ENCODE assay signal across 8 cellular contexts in the genomic region with DNA sequence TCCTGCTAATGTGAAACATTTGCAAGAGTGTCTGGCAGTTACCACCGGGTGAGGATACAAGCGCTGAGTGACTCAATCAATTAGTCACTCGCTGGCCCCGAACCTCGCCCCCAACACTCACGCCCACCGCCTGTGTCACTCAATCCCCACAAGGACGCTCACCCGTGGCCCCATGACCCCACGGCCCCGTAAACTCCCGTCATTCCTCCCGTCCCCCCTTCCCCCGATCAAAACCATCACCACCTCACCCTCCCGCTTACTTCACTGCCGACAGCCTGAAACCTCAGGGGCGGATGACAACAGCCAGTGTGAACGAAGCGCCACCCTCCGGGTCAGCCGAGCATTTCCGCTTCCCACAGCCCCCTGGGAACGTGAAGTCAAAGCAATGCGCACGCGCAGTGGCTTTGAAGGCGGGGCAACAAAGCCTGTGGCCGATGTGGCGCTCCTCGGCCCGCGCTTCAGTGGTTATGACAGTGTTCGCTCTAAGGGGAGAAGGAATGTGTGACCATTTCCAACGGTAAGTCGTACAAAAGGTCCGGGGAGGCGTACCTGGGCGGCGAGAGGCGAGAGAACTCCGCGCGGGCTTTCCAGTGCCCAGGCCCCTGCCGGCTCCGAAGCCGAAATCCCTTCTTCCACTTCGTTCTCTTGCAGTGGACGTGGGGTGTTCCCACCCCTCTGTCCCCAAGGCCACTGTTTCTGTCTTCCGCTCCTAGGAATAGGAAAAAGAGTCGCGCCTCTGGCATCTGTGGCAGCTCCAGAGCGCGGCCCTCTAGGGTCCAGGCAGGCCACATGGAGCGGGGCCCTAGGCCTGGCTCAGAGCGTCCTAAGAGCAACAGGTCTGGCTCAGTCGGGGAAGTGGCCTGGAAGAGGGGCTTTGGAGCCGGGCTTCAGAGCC. TPM values are rescaled to one million over a fixed set of nuclear protein-coding genes. Genes with fewer than 3 reads are reported as not detected.
DNase-seq lines count a peak whose midpoint lies in the region; TF ChIP-seq lines count a peak whose summit lies in the region.

ZNF674 (minus strand) TSS at position 311 of the 895 bp plus-strand sequence. CDS start 3,334 bp downstream, outside the sequence.

- peak within 1 kb of the TSS; percentile 87 for H3K27ac ChIP-seq in RWPE1
- peak within 1 kb of the TSS; percentile 28 to 88 (median 84) for H3K27ac ChIP-seq in stomach

- H3K4me1 ChIP-seq in ES-I3 (ENCODE audit: insufficient read depth, low read length) (peaks cover 16% of the 10 kb centered on the region), stomach (peaks cover 0 to 28% (median 11%) of the 10 kb centered on the region in 4 donors)

- WGBS in stomach, 5 donors = 0 to 36% (median 4%) methylated on average over 22 to 57 of the region's 57 CpGs

- H3K36me3 ChIP-seq in ES-I3 (ENCODE audit: insufficient read depth, low read length) (0 out of 2 replicates have a peak, but pooled peaks cover 3% of the 10 kb centered on the region), stomach (peaks cover 0 to 14% (median 0%) of the 10 kb centered on the region in 4 donors)

- peak within 1 kb of the TSS; percentile 79 to 86 for H3K4me3 ChIP-seq in foreskin fibroblast (ENCODE audit: low read depth in 1 of 2, low read length in 2 of 2)
- H3K4me3 ChIP-seq in stomach = peak within 1 kb of the TSS; percentile 65 to 75 (median 68)

- POLR2A ChIA-PET in RWPE1 (lab: Yijun Ruan, JAX; ENCODE audit: low non-redundant PET) = no interaction called here

- intact Hi-C loops in stomach (cut with DNase I; ENCODE audit: low total_unique reads) = no loop called here

- no peaks in the 10 kb centered on the region for H3K9me3 Mint-ChIP-seq in neural crest cell

- no peaks in the 10 kb centered on the region for H3K27me3 Mint-ChIP-seq in neural crest cell (ENCODE audit: low read depth)

- CTCF ChIA-PET in RWPE1 (lab: Yijun Ruan, JAX) = interaction anchor here (0.6 kb wide), 1 partner anchor 252 kb away, joined by 3 read pairs; no protein-coding TSS in a partner anchor

- TF ChIP-seq EP300 in stomach (IDR thresholded peaks at IDR 0.05) = no peak

- H3K27ac Mint-ChIP-seq in neural crest cell (ENCODE audit: unreplicated experiment) = peak within 1 kb of the TSS; percentile 98

- peak within 1 kb of the TSS; percentile 99 for H3K4me3 Mint-ChIP-seq in neural crest cell

- H3K27me3 ChIP-seq in stomach = no peaks in the 10 kb centered on the region

- peak; percentile 31; the same call in 1 of the 2 replicates for TF ChIP-seq CTCF in LNCAP (IDR thresholded peaks at IDR 0.05)
- TF ChIP-seq CTCF in RWPE1 (conservative IDR thresholded peaks at IDR 0.05; ENCODE audit: low read depth) = peak; percentile 24
- peak; percentile 22 for TF ChIP-seq CTCF in foreskin fibroblast (IDR thresholded peaks at IDR 0.05; ENCODE audit: low read depth, low read length)
- peak; percentile 42 for TF ChIP-seq CTCF in neural crest cell (conservative IDR thresholded peaks at IDR 0.05)
- peak in 5 of 7 experiments; percentile 15 to 49 (median 21) for TF ChIP-seq CTCF in stomach (IDR thresholded peaks at IDR 0.05)

- peaks cover 17% of the 10 kb centered on the region for H3K36me3 Mint-ChIP-seq in neural crest cell (ENCODE audit: low read depth)

- H3K9me3 ChIP-seq in ES-I3 (ENCODE audit: control insufficient read depth, insufficient read depth, low read length) = peaks cover 6% of the 10 kb centered on the region
- H3K9me3 ChIP-seq in stomach = no peaks in the 10 kb centered on the region

- H3K4me1 Mint-ChIP-seq in neural crest cell = peaks cover 24% of the 10 kb centered on the region

- DNase-seq in H4 (ENCODE audit: low spot score) = peak; percentile 89
- peak; percentile 83 for DNase-seq in RWPE1 (ENCODE audit: low spot score)
- peak; percentile 87 for DNase-seq in activated effector memory CD4-positive, alpha-beta T cell treated with Interleukin-2 at 50 U/mL for 16 hours
- peak; percentile 90 to 95 for DNase-seq in foreskin fibroblast
- peak; percentile 83 for DNase-seq in neural crest cell (ENCODE audit: low read depth, low spot score)
- DNase-seq in stomach = peak; percentile 93

- peak within 1 kb of the TSS; percentile 69 for H3K9ac ChIP-seq in ES-I3 (ENCODE audit: low read depth, low read length)

- TF ChIP-seq POLR2A in stomach (IDR thresholded peaks at IDR 0.05) = no peak

RNA-seq across cellular contexts. Expression of gene ZNF674, which starts in this region (rescaled TPM):
- total RNA-seq in H4 (2014; rRNA removed; shearing (Covaris generic)) = 2.1 and 3.5 TPM in 2 replicates
- total RNA-seq in neural crest cell (4.7 and 6.2 TPM in 2 replicates), stomach (10 to 100 TPM in 2 of 5 donors, 1 to 10 TPM in 3; 1.8 to 14.0 (median 8.1) TPM)
- polyA plus RNA-seq in stomach = under 1 TPM; 0.61 to 1.00 (median 0.65) TPM

Comparison
In these comparisons a context has a peak if more than half of its experiments do, and no peak if none do; other contexts are left out.
1. Peak in every context shown above with its lines: DNase-seq, H3K4me3 ChIP-seq and H3K27ac ChIP-seq.